Comparison of ENCODE assay signal across 13 cellular contexts in genomic region chr2:226994775-226995174, GRCh38.
DNase-seq lines count a peak whose midpoint lies in the region; TF ChIP-seq lines count a peak whose summit lies in the region.
"Had no signal": no experiment of that assay in that cellular context is flagged by ENCODE, and none has a peak within 500 bp of the region (broad histone marks: within the 10 kb centered on the region; RNA-seq: fewer than 3 reads in every experiment).

No MANE protein-coding gene starts in this region.

- no CpG with 5 or more reads among the region's 4 CpGs for WGBS in neuronal stem cell (ENCODE audit: extremely low coverage in 2 of 2, insufficient read length in 2 of 2, insufficient replicate concordance in 1 of 2), 2 donors

- no TSS peak for BruUV-seq in OCI-LY7 (replicated peaks; lab: Mats Ljungman, UMichigan)

- DNase-seq in NCI-H2227 (lab: John Stamatoyannopoulos, UW; ENCODE audit: unreplicated experiment) (peak; percentile 12), NCI-H2227 treated with DMSO at 0.1 percent for 48 hours (lab: John Stamatoyannopoulos, UW) (no peak), GM12865 (ENCODE audit: low read depth) (peak; percentile 34), OCI-LY7 (ENCODE audit: low spot score) (peak; percentile 29), iris pigment epithelial cell (ENCODE audit: low read depth) (peak; percentile 36), SIG-M5 (lab: John Stamatoyannopoulos, UW) (no peak), dermis blood vessel endothelial cell (no peak), neuronal stem cell (ENCODE audit: low spot score) (no peak)
- DNase-seq: activated gamma-delta T cell treated with Interleukin-2 at 50 U/mL for 16 hours; CD8-positive, alpha-beta memory T cell; effector CD4-positive, alpha-beta T cell; left ventricle myocardium superior; SK-N-SH had no signal

- H3K27ac ChIP-seq in OCI-LY7 (ENCODE audit: low read depth, low read length, poor library complexity, severe bottlenecking): no peak overlapping the region
- H3K27ac ChIP-seq in neuronal stem cell (replicated peaks; ENCODE audit: low read length): no peak overlapping the region

- H3K4me3 ChIP-seq in GM12865 (ENCODE audit: low read depth, low read length) (no peak overlapping the region), OCI-LY7 (ENCODE audit: low read depth, low read length, poor library complexity, severe bottlenecking) (no peak overlapping the region), neuronal stem cell (ENCODE audit: low read length in 2 of 2) (no peak overlapping the region)

- POLR2A ChIA-PET in OCI-LY7 (lab: Charles Lee): interaction anchor here (0.7 to 1.2 kb wide), 2 partner anchors 11 to 427 kb away, joined by 3 to 4 read pairs; no protein-coding TSS in a partner anchor

- H2AFZ ChIP-seq in OCI-LY7 (ENCODE audit: low read length): no peak overlapping the region
- H2AFZ ChIP-seq in neuronal stem cell (ENCODE audit: low read length): no peak overlapping the region

- H4K91ac ChIP-seq in neuronal stem cell (ENCODE audit: low read depth, low read length, poor library complexity): no peak overlapping the region

- no peak overlapping the region for H2BK5ac ChIP-seq in neuronal stem cell (ENCODE audit: low read length)

- no peak overlapping the region for H2BK12ac ChIP-seq in neuronal stem cell (ENCODE audit: low read length)

- no peaks in the 10 kb centered on the region for H3K79me2 ChIP-seq in OCI-LY7 (ENCODE audit: insufficient read depth, low read depth, low read length)

- intact Hi-C loops in OCI-LY7 (cut with micrococcal nuclease; ENCODE audit: unreplicated experiment): no loop called here

- H3K36me3 ChIP-seq in OCI-LY7 (ENCODE audit: insufficient read depth, low read length) (peaks cover 52% of the 10 kb centered on the region), neuronal stem cell (replicated peaks in 1 of 2; ENCODE audit: control insufficient read depth in 2 of 2, insufficient read depth in 2 of 2, low read length in 2 of 2) (peaks cover 2 to 9% of the 10 kb centered on the region in 2 donors)

- no peak overlapping the region for H3K14ac ChIP-seq in neuronal stem cell (ENCODE audit: low read length)

- no peak overlapping the region for H3K4ac ChIP-seq in neuronal stem cell (ENCODE audit: low read length)

- H3K4me2 ChIP-seq in OCI-LY7 (ENCODE audit: low read length) (no peak overlapping the region), neuronal stem cell (ENCODE audit: insufficient read depth, low read length, poor library complexity, severe bottlenecking) (no peak overlapping the region)
- H3K4me2 ChIP-seq: SK-N-SH had no signal

- H3K9me3 ChIP-seq in OCI-LY7 (ENCODE audit: low read length) (0 out of 2 replicates have a peak, but pooled peaks cover 6% of the 10 kb centered on the region), neuronal stem cell (replicated peaks in 1 of 2; ENCODE audit: control insufficient read depth in 2 of 2, insufficient read depth in 1 of 2, low read depth in 1 of 2, low read length in 2 of 2) (no peaks in the 10 kb centered on the region)
- H3K9me3 ChIP-seq: SK-N-SH had no signal

- H2BK15ac ChIP-seq in neuronal stem cell (ENCODE audit: low read length): no peak overlapping the region

- H3K9me2 ChIP-seq in OCI-LY7 (ENCODE audit: insufficient read depth, low read length): no peaks in the 10 kb centered on the region
- H3K9me2 ChIP-seq: SK-N-SH had no signal

- no peaks in the 10 kb centered on the region for H3K27me3 ChIP-seq in neuronal stem cell (ENCODE audit: control insufficient read depth in 3 of 3, insufficient read depth in 3 of 3, low read depth in 1 of 3, low read length in 3 of 3)

- CTCF ChIA-PET in OCI-LY7 (lab: Charles Lee; ENCODE audit: unreplicated experiment): interaction anchor here (1.0 kb wide), 1 partner anchor 38 kb away, joined by 3 read pairs; no protein-coding TSS in a partner anchor

- no peak overlapping the region for H3K18ac ChIP-seq in neuronal stem cell (ENCODE audit: low read length)

- no peak overlapping the region for H3K9ac ChIP-seq in neuronal stem cell (ENCODE audit: low read depth, low read length, poor library complexity)
- H3K9ac ChIP-seq: SK-N-SH had no signal

- H4K8ac ChIP-seq in neuronal stem cell (ENCODE audit: low read depth, low read length): no peak overlapping the region

- H3K4me1 ChIP-seq in OCI-LY7 (ENCODE audit: insufficient read depth, low read length, poor library complexity, severe bottlenecking) (no peaks in the 10 kb centered on the region), neuronal stem cell (ENCODE audit: control insufficient read depth in 2 of 2, insufficient read depth in 1 of 2, low read depth in 1 of 2, low read length in 2 of 2) (peaks cover 0 to 2% of the 10 kb centered on the region in 2 donors)

- no peak overlapping the region for H2BK120ac ChIP-seq in neuronal stem cell (ENCODE audit: low read depth, low read length)

- no peak overlapping the region for H2AK5ac ChIP-seq in neuronal stem cell (ENCODE audit: low read depth, low read length)

- no peaks in the 10 kb centered on the region for H4K20me1 ChIP-seq in OCI-LY7 (ENCODE audit: insufficient read depth, low read length)

- TF ChIP-seq CTCF in GM12865 (IDR thresholded peaks at IDR 0.05; ENCODE audit: insufficient read depth, low read depth, low read length, missing control alignments) (peak; percentile 37), OCI-LY7 (conservative IDR thresholded peaks at IDR 0.05; ENCODE audit: low read length) (peak; percentile 72)

- no peaks in the 10 kb centered on the region for H3K79me1 ChIP-seq in neuronal stem cell (ENCODE audit: low read depth, low read length)

- H3K23ac ChIP-seq in neuronal stem cell (ENCODE audit: low read depth, low read length, poor library complexity): no peak overlapping the region

Comparison
In these comparisons a context has a peak if more than half of its experiments do, and no peak if none do; other contexts are left out.
1. DNase-seq: peak in NCI-H2227 (single experiment), GM12865 (single experiment), OCI-LY7 (single experiment) and iris pigment epithelial cell (single experiment); none in NCI-H2227 treated with DMSO at 0.1 percent for 48 hours (single experiment), SIG-M5 (single experiment), dermis blood vessel endothelial cell (single experiment) and neuronal stem cell (single experiment).